Comparison of ENCODE assay signal across 12 cellular contexts in genomic region chr4:88614058-88614457, GRCh38. TPM values are rescaled to one million over a fixed set of nuclear protein-coding genes. Genes with fewer than 3 reads are reported as not detected.
DNase-seq lines count a peak whose midpoint lies in the region; ATAC-seq and TF ChIP-seq lines count a peak whose summit lies in the region.
"Had no signal": no experiment of that assay in that cellular context is flagged by ENCODE, and none has a peak within 500 bp of the region (broad histone marks: within the 10 kb centered on the region; RNA-seq: fewer than 3 reads in every experiment).

No MANE protein-coding gene starts in this region.

- H3K36me3 Mint-ChIP-seq in activated naive CD4-positive, alpha-beta T cell treated with anti-CD3 and anti-CD28 coated beads for 36 hours (ENCODE audit: low read depth) = peaks cover 3% of the 10 kb centered on the region
- peaks cover 0 to 32% of the 10 kb centered on the region in 2 donors for H3K36me3 Mint-ChIP-seq in activated naive CD4-positive, alpha-beta T cell treated with anti-CD3 and anti-CD28 coated beads, Interleukin-2, amount 50 U/mL, for 72 hours
- H3K36me3 Mint-ChIP-seq in stimulated activated memory B cell treated with anti-CD40 and anti-IgM and Interleukin-4, amounts not matched to agents 10 μg/mL and 1 μg/mL and 100 μg/mL, for 72 hours = peaks cover 35% of the 10 kb centered on the region

- no peaks in the 10 kb centered on the region for H3K9me3 ChIP-seq in PC-9 (ENCODE audit: insufficient read depth, low read depth)
- no peaks in the 10 kb centered on the region for H3K9me3 ChIP-seq in gastroesophageal sphincter

- BruUV-seq in PC-9 (replicated peaks; lab: Mats Ljungman, UMichigan) = no TSS peak

- H3K4me3 ChIP-seq in PC-9 (no peak overlapping the region), gastroesophageal sphincter (no peak overlapping the region)
- H3K4me3 ChIP-seq: skin epidermis had no signal

- H2AFZ ChIP-seq in PC-9 = no peak overlapping the region

- CTCF ChIA-PET in activated naive CD4-positive, alpha-beta T cell treated with anti-CD3 and anti-CD28 coated beads for 36 hours (lab: Charles Lee) = interaction anchor here (0.8 to 4.1 kb wide), 5 partner anchors 9 to 74 kb away, joined by 3 to 17 read pairs (median 4); no protein-coding TSS in a partner anchor
- CTCF ChIA-PET in PC-9 (lab: Charles Lee) = interaction anchor here (0.9 kb wide), 1 partner anchor 45 kb away, joined by 3 read pairs; no protein-coding TSS in a partner anchor

- H3K4me1 ChIP-seq in PC-9 (replicated peaks; ENCODE audit: insufficient read depth) = peaks cover 47% of the 10 kb centered on the region
- H3K4me1 ChIP-seq in gastroesophageal sphincter = peaks cover 33 to 75% (median 37%) of the 10 kb centered on the region in 3 donors

- no peaks in the 10 kb centered on the region for H3K9me2 ChIP-seq in PC-9 (ENCODE audit: insufficient read depth)

- H3K9me3 Mint-ChIP-seq in activated naive CD4-positive, alpha-beta T cell treated with anti-CD3 and anti-CD28 coated beads for 36 hours = no peaks in the 10 kb centered on the region
- H3K9me3 Mint-ChIP-seq in activated naive CD4-positive, alpha-beta T cell treated with anti-CD3 and anti-CD28 coated beads, Interleukin-2, amount 50 U/mL, for 72 hours = no peaks in the 10 kb centered on the region
- H3K9me3 Mint-ChIP-seq in stimulated activated memory B cell treated with anti-CD40 and anti-IgM and Interleukin-4, amounts not matched to agents 10 μg/mL and 1 μg/mL and 100 μg/mL, for 72 hours = no peaks in the 10 kb centered on the region

- POLR2A ChIA-PET in PC-9 (lab: Charles Lee; ENCODE audit: unreplicated experiment) = interaction anchor here (0.6 kb wide), 1 partner anchor 166 kb away, joined by 5 read pairs; no protein-coding TSS in a partner anchor

- no peaks in the 10 kb centered on the region for H3K27me3 ChIP-seq in PC-9 (ENCODE audit: insufficient read depth, low read depth)
- no peaks in the 10 kb centered on the region for H3K27me3 ChIP-seq in gastroesophageal sphincter

- ATAC-seq in activated naive CD4-positive, alpha-beta T cell treated with anti-CD3 and anti-CD28 coated beads, Interleukin-2, amount 50 U/mL, for 72 hours = no peak
- ATAC-seq in gastroesophageal sphincter (no peak), GM21619 (IDR thresholded peaks at IDR 0.05; ENCODE audit: unreplicated experiment) (no peak)
- no peak for ATAC-seq in stimulated activated memory B cell treated with anti-CD40 and anti-IgM and Interleukin-4, amounts not matched to agents 10 μg/mL and 1 μg/mL and 100 μg/mL, for 72 hours
- no peak for ATAC-seq in activated CD4-positive, CD25-positive, alpha-beta regulatory T cell treated with anti-CD3 and anti-CD28 coated beads, Interleukin-2, amount 50 U/mL, for 24 hours

- intact Hi-C loops in activated naive CD4-positive, alpha-beta T cell treated with anti-CD3 and anti-CD28 coated beads for 36 hours (cut with micrococcal nuclease) = loop anchor here (5.0 kb wide), 1 partner anchor 232 kb away; no protein-coding TSS in a partner anchor
- intact Hi-C loops in PC-9 (cut with micrococcal nuclease; ENCODE audit: unreplicated experiment) = no loop called here

- H3F3A ChIP-seq in PC-9 (ENCODE audit: insufficient read depth, low read depth) = peaks cover 24% of the 10 kb centered on the region

- TF ChIP-seq CTCF in PC-9 (conservative IDR thresholded peaks at IDR 0.05) = no peak
- TF ChIP-seq CTCF in gastroesophageal sphincter (IDR thresholded peaks at IDR 0.05) = no peak

- H3K4me2 ChIP-seq in PC-9 = no peak overlapping the region
- H3K4me2 ChIP-seq: KMS-11 had no signal

- no peaks in the 10 kb centered on the region for H3K27me3 Mint-ChIP-seq in activated naive CD4-positive, alpha-beta T cell treated with anti-CD3 and anti-CD28 coated beads for 36 hours (ENCODE audit: low read depth)
- H3K27me3 Mint-ChIP-seq in stimulated activated memory B cell treated with anti-CD40 and anti-IgM and Interleukin-4, amounts not matched to agents 10 μg/mL and 1 μg/mL and 100 μg/mL, for 72 hours = no peaks in the 10 kb centered on the region

- peak overlapping the region; percentile 92 for H3K27ac Mint-ChIP-seq in activated naive CD4-positive, alpha-beta T cell treated with anti-CD3 and anti-CD28 coated beads for 36 hours
- peak overlapping the region in 1 of 2 donors; percentile 94 for H3K27ac Mint-ChIP-seq in activated naive CD4-positive, alpha-beta T cell treated with anti-CD3 and anti-CD28 coated beads, Interleukin-2, amount 50 U/mL, for 72 hours
- peak overlapping the region; percentile 70 for H3K27ac Mint-ChIP-seq in stimulated activated memory B cell treated with anti-CD40 and anti-IgM and Interleukin-4, amounts not matched to agents 10 μg/mL and 1 μg/mL and 100 μg/mL, for 72 hours

- no peaks in the 10 kb centered on the region for H4K20me1 ChIP-seq in PC-9 (ENCODE audit: insufficient read depth)

- TF ChIP-seq EP300 in gastroesophageal sphincter (IDR thresholded peaks at IDR 0.05) = no peak

- no peak for DNase-seq in activated naive CD4-positive, alpha-beta T cell treated with anti-CD3 and anti-CD28 coated beads for 36 hours
- no peak for DNase-seq in activated naive CD4-positive, alpha-beta T cell treated with anti-CD3 and anti-CD28 coated beads, Interleukin-2, amount 50 U/mL, for 72 hours (ENCODE audit: low spot score in 2 of 2)
- no peak for DNase-seq in PC-9
- no peak for DNase-seq in HuH-7.5 (ENCODE audit: low spot score)
- DNase-seq: anterior cingulate cortex, midbrain had no signal

- H3K4me3 Mint-ChIP-seq in activated naive CD4-positive, alpha-beta T cell treated with anti-CD3 and anti-CD28 coated beads for 36 hours = no peak overlapping the region
- no peak overlapping the region for H3K4me3 Mint-ChIP-seq in stimulated activated memory B cell treated with anti-CD40 and anti-IgM and Interleukin-4, amounts not matched to agents 10 μg/mL and 1 μg/mL and 100 μg/mL, for 72 hours

- 0 out of 2 replicates have a peak, but pooled peaks cover 5% of the 10 kb centered on the region for H3K79me2 ChIP-seq in PC-9 (ENCODE audit: low read depth)

- H3K27ac ChIP-seq in PC-9 = peak overlapping the region; percentile 99
- peak overlapping the region; percentile 82 to 91 (median 84) for H3K27ac ChIP-seq in gastroesophageal sphincter
- H3K27ac ChIP-seq: KMS-11 had no signal

- 62 to 74% methylated on average over 1 of the region's 1 CpG for WGBS in gastroesophageal sphincter (ENCODE audit: low coverage in 1 of 2), 2 donors

- no peak for TF ChIP-seq POLR2A in gastroesophageal sphincter (IDR thresholded peaks at IDR 0.05)

- H3K4me1 Mint-ChIP-seq in activated naive CD4-positive, alpha-beta T cell treated with anti-CD3 and anti-CD28 coated beads for 36 hours (ENCODE audit: low read depth) = peaks cover 82% of the 10 kb centered on the region
- H3K4me1 Mint-ChIP-seq in stimulated activated memory B cell treated with anti-CD40 and anti-IgM and Interleukin-4, amounts not matched to agents 10 μg/mL and 1 μg/mL and 100 μg/mL, for 72 hours = peaks cover 81% of the 10 kb centered on the region

- no peaks in the 10 kb centered on the region for H3K36me3 ChIP-seq in PC-9 (ENCODE audit: low read depth)
- no peaks in the 10 kb centered on the region for H3K36me3 ChIP-seq in gastroesophageal sphincter

RNA-seq across cellular contexts. Expression of gene HERC3, which starts 21.8 kb away (rescaled TPM):
- total RNA-seq in activated naive CD4-positive, alpha-beta T cell treated with anti-CD3 and anti-CD28 coated beads for 36 hours = 10 to 100 TPM; 24.4 to 25.8 TPM
- total RNA-seq in activated naive CD4-positive, alpha-beta T cell treated with anti-CD3 and anti-CD28 coated beads, Interleukin-2, amount 50 U/mL, for 72 hours = 10 to 100 TPM; 29.9 to 64.3 TPM
- total RNA-seq in PC-9 (2021) = 14.7 and 16.9 TPM in 2 replicates
- total RNA-seq in gastroesophageal sphincter = 10 to 100 TPM; 45.0 to 60.7 (median 51.9) TPM
